19 cellular contexts compared by ENCODE assay signal in genomic region chr4:67459164-67459563, GRCh38.
"Had no signal": no experiment of that assay in that cellular context is flagged by ENCODE, and none has a peak within 500 bp of the region (broad histone marks: within the 10 kb centered on the region; RNA-seq: fewer than 3 reads in every experiment).

No MANE protein-coding gene starts in this region.

- H3K9me3 ChIP-seq: body of pancreas, neutrophil, upper lobe of left lung had no signal

- H3K9me3 Mint-ChIP-seq: activated T-helper 17 cell treated with anti-CD3 and anti-CD28 coated beads, Interleukin-2, amount 50 U/mL, for 72 hours; immature natural killer cell had no signal

- H3K27ac ChIP-seq: body of pancreas, neutrophil, sigmoid colon, thoracic aorta, upper lobe of left lung had no signal

- ATAC-seq: activated CD8-positive, alpha-beta T cell treated with anti-CD3 and anti-CD28 coated beads for 36 hours; activated T-helper 17 cell treated with anti-CD3 and anti-CD28 coated beads, Interleukin-2, amount 50 U/mL, for 72 hours; body of pancreas; naive thymus-derived CD8-positive, alpha-beta T cell; stimulated activated naive B cell treated with anti-CD40 and anti-IgM and Interleukin-4, amounts not matched to agents 10 μg/mL and 1 μg/mL and 100 μg/mL, for 72 hours had no signal

- DNase-seq: activated CD4-positive, alpha-beta T cell treated with anti-CD3 and anti-CD28 coated beads, Interleukin-2, amount 10 ng/mL, durations not matched to agents 24 days and 14 days; activated CD8-positive, alpha-beta T cell treated with anti-CD3 and anti-CD28 coated beads for 36 hours; activated naive CD4-positive, alpha-beta T cell; activated naive CD8-positive, alpha-beta T cell treated with anti-CD3 and anti-CD28 coated beads for 36 hours; activated T-cell treated with anti-CD3 and anti-CD28 coated beads, Interleukin-2, amount 50 U/mL, for 1 hour; amygdala; body of pancreas; caudate nucleus; head of caudate nucleus; immature natural killer cell; naive thymus-derived CD8-positive, alpha-beta T cell; sigmoid colon; stimulated activated naive B cell treated with anti-CD40 and anti-IgM and Interleukin-4, amounts not matched to agents 10 μg/mL and 1 μg/mL and 100 μg/mL, for 72 hours; T-helper 1 cell; T-helper 9 cell; upper lobe of left lung had no signal

- H3K27ac Mint-ChIP-seq: activated CD4-positive, alpha-beta T cell treated with anti-CD3 and anti-CD28 coated beads, Interleukin-2, amount 10 ng/mL, durations not matched to agents 24 days and 14 days; activated CD8-positive, alpha-beta T cell treated with anti-CD3 and anti-CD28 coated beads for 36 hours; activated naive CD8-positive, alpha-beta T cell treated with anti-CD3 and anti-CD28 coated beads for 36 hours; activated T-helper 17 cell treated with anti-CD3 and anti-CD28 coated beads, Interleukin-2, amount 50 U/mL, for 72 hours; stimulated activated naive B cell treated with anti-CD40 and anti-IgM and Interleukin-4, amounts not matched to agents 10 μg/mL and 1 μg/mL and 100 μg/mL, for 72 hours had no signal

- H3K4me1 Mint-ChIP-seq: activated CD4-positive, alpha-beta T cell treated with anti-CD3 and anti-CD28 coated beads, Interleukin-2, amount 10 ng/mL, durations not matched to agents 24 days and 14 days; activated T-helper 17 cell treated with anti-CD3 and anti-CD28 coated beads, Interleukin-2, amount 50 U/mL, for 72 hours had no signal

- H3K4me3 ChIP-seq: body of pancreas, sigmoid colon, thoracic aorta, upper lobe of left lung had no signal

- H3K27me3 ChIP-seq: body of pancreas, neutrophil, sigmoid colon, upper lobe of left lung had no signal

- H3K4me3 Mint-ChIP-seq: activated CD4-positive, alpha-beta T cell treated with anti-CD3 and anti-CD28 coated beads, Interleukin-2, amount 10 ng/mL, durations not matched to agents 24 days and 14 days; activated CD8-positive, alpha-beta T cell treated with anti-CD3 and anti-CD28 coated beads for 36 hours; activated naive CD8-positive, alpha-beta T cell treated with anti-CD3 and anti-CD28 coated beads for 36 hours; activated T-helper 17 cell treated with anti-CD3 and anti-CD28 coated beads, Interleukin-2, amount 50 U/mL, for 72 hours; immature natural killer cell; naive thymus-derived CD8-positive, alpha-beta T cell; stimulated activated naive B cell treated with anti-CD40 and anti-IgM and Interleukin-4, amounts not matched to agents 10 μg/mL and 1 μg/mL and 100 μg/mL, for 72 hours had no signal

- H3K4me1 ChIP-seq: body of pancreas, sigmoid colon, upper lobe of left lung had no signal

- H3K27me3 Mint-ChIP-seq: activated CD4-positive, alpha-beta T cell treated with anti-CD3 and anti-CD28 coated beads, Interleukin-2, amount 10 ng/mL, durations not matched to agents 24 days and 14 days; activated CD8-positive, alpha-beta T cell treated with anti-CD3 and anti-CD28 coated beads for 36 hours; activated naive CD8-positive, alpha-beta T cell treated with anti-CD3 and anti-CD28 coated beads for 36 hours; activated T-helper 17 cell treated with anti-CD3 and anti-CD28 coated beads, Interleukin-2, amount 50 U/mL, for 72 hours; naive thymus-derived CD8-positive, alpha-beta T cell; stimulated activated naive B cell treated with anti-CD40 and anti-IgM and Interleukin-4, amounts not matched to agents 10 μg/mL and 1 μg/mL and 100 μg/mL, for 72 hours had no signal
